In the genomic region with DNA sequence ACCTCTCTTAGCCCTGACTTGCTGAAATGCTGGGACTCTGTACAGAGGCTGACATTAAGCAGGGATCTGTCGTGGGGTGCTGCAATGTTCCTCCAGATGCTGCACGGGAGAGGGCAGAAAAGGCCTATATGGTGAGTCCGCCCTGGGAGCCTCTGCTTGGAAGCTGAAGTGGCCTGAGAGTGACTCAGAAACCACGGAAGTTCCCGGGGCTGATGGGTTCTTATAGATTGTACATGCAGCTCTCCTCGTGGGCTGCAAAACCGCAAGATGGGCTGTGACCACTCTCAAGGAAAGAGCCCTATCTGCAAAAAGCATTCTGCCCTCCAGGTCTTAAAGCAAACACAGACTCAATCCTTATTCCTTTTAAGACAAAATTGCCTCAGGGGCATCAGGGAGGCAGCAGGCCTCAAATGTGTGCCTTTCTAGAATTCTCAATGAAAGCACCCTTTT, we compare ENCODE assay signal across 1 cellular context.
TF ChIP-seq lines count a peak whose summit lies in the region.

No MANE protein-coding gene starts in this region.

TF ChIP-seq in IMR-90, 13 proteins besides CTCF, POLR2A, EP300 and RAD21:
- TF ChIP-seq CHD1 (IDR thresholded peaks at IDR 0.05; ENCODE audit: low read depth, low read length) = no peak
- no peak for TF ChIP-seq RFX5 (IDR thresholded peaks at IDR 0.05; ENCODE audit: low read depth, low read length)
- no peak for TF ChIP-seq ELK1 (IDR thresholded peaks at IDR 0.05; ENCODE audit: borderline replicate concordance, low read depth, low read length)
- no peak for TF ChIP-seq MAZ (IDR thresholded peaks at IDR 0.05; ENCODE audit: borderline replicate concordance, low read depth, low read length)
- no peak for TF ChIP-seq RCOR1 (IDR thresholded peaks at IDR 0.05; ENCODE audit: insufficient replicate concordance, low read length)
- 0 out of 2 replicates have a peak, but pooled peaks have one; percentile 7 for TF ChIP-seq CEBPB (IDR thresholded peaks at IDR 0.05; ENCODE audit: low read depth, low read length)
- peak; percentile 2; the same call in 1 of the 2 replicates for TF ChIP-seq MAFK (IDR thresholded peaks at IDR 0.05; ENCODE audit: low read depth, low read length)
- no peak for TF ChIP-seq SMC3 (IDR thresholded peaks at IDR 0.05; ENCODE audit: low read depth, low read length)
- no peak for TF ChIP-seq NFE2L2 (IDR thresholded peaks at IDR 0.05; ENCODE audit: low read depth, low read length)
- no peak for TF ChIP-seq MXI1 (IDR thresholded peaks at IDR 0.05; ENCODE audit: borderline replicate concordance, low read depth, low read length)
- TF ChIP-seq BHLHE40 (IDR thresholded peaks at IDR 0.05; ENCODE audit: low read depth, low read length) = peak; percentile 70; the same call in 1 of the 2 replicates
- TF ChIP-seq FOS (IDR thresholded peaks at IDR 0.05; ENCODE audit: low read depth, low read length) = peak; percentile 68
- TF ChIP-seq, protein P1, sequence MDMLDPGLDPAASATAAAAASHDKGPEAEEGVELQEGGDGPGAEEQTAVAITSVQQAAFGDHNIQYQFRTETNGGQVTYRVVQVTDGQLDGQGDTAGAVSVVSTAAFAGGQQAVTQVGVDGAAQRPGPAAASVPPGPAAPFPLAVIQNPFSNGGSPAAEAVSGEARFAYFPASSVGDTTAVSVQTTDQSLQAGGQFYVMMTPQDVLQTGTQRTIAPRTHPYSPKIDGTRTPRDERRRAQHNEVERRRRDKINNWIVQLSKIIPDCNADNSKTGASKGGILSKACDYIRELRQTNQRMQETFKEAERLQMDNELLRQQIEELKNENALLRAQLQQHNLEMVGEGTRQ (IDR thresholded peaks at IDR 0.05; ENCODE audit: low read depth, low read length) = peak; percentile 19
